In the genomic region with DNA sequence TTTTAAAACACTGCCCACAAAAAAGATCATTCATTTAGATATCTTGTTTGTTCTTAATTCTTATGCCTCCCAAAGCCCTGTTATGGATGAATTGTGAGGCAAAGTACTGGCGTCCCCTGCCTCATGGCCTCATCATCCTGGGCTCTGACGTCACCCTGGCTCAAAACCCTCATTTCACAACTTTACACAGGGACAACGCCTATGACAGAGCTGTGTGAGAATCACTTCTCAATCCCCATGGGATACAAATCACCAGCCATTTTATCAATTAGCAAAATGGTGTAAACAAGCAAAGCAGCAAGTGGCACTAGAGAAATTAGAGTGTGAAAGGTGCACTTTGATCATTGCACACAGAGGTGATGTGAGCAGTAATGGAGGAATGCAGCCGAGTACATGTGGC, we compare ENCODE assay signal across 1 cellular context.
TF ChIP-seq lines count a peak whose summit lies in the region.

No MANE protein-coding gene starts in this region.

TF ChIP-seq in IMR-90, 13 proteins besides CTCF, POLR2A, EP300 and RAD21 (continued from another document):
- TF ChIP-seq FOS (IDR thresholded peaks at IDR 0.05; ENCODE audit: low read depth, low read length): no peak
